In the genomic region with DNA sequence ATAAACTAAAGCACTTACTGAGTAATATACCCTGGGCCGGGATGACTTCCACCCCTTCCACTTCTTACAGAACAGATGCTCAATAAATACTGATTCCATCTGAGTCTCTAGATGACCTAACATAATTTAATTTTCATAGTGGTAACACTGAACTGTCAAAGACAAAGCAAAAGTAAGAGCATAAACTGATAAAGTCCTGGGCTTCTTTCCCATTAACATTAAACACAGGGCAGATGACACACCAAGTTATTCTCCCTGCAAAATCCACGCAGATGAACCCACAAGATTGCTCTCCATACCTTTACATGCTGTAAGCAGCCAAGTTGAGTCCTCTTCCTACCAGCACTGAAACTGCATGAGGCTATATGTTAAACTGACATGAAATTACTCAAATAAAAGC, we compare ENCODE assay signal across 1 cellular context.
TF ChIP-seq lines count a peak whose summit lies in the region.

No MANE protein-coding gene starts in this region.

TF ChIP-seq in SK-N-SH, 30 proteins besides CTCF, POLR2A, EP300 and RAD21 (continued from another document):
- TF ChIP-seq GATA2 (CRISPR knock-in tag; IDR thresholded peaks at IDR 0.05), result peak; percentile 30; the same call in 1 of the 2 replicates
- no peak for TF ChIP-seq JUND (IDR thresholded peaks at IDR 0.05)
